In the genomic region with DNA sequence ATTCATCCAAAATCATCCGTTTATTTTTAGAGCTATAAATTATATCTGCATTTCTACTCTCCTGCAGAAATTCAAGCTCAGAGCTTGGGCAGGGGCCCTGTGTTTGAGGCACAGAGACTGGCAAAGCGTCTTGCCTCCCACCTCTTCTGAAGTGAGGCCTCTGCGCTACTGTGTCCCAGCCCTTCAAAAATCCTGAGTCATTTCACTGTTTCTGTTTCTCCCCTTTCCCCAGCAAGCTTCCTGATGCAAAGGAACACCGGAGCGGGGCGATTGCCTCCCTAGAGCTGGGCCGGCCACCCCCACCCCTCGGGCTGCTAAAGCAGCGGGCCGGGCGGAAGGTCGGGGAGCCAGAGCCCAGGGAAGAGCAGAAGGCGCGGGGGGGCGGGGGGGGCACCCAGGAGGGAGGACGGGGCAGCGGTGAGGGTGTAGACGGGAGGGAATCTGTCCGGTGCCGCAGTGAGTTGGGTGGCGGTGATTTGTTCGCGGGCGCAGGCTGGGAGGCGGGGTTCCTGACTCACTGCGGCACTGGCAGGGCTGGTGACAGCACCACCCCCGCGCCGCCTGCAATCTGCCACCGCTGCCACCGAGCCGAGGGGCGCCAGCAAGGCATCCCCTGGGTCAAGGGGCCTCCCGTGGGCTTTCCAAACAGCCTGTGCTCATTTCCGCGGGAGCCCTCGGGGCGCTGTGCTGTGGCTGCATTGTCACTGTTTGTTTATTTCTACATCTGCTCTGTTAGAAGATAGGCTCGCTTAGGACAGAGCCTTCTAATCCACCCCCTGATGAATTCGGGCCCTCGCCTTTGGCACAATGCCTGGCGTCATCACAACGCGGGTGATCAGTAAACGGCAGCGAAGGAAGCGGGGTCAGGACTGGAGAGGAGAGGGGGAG, we compare ENCODE assay signal across 1 cellular context.
TF ChIP-seq lines count a peak whose summit lies in the region.

No MANE protein-coding gene starts in this region.

TF ChIP-seq in HEK293, 187 proteins besides CTCF, POLR2A, EP300 and RAD21 (continued from another document and continues in another):
- TF ChIP-seq, protein P1, sequence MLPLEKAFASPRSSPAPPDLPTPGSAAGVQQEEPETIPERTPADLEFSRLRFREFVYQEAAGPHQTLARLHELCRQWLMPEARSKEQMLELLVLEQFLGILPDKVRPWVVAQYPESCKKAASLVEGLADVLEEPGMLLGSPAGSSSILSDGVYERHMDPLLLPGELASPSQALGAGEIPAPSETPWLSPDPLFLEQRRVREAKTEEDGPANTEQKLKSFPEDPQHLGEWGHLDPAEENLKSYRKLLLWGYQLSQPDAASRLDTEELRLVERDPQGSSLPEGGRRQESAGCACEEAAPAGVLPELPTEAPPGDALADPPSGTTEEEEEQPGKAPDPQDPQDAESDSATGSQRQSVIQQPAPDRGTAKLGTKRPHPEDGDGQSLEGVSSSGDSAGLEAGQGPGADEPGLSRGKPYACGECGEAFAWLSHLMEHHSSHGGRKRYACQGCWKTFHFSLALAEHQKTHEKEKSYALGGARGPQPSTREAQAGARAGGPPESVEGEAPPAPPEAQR (tag by site-specific recombination; IDR thresholded peaks at IDR 0.05): no peak
- TF ChIP-seq, protein P2, sequence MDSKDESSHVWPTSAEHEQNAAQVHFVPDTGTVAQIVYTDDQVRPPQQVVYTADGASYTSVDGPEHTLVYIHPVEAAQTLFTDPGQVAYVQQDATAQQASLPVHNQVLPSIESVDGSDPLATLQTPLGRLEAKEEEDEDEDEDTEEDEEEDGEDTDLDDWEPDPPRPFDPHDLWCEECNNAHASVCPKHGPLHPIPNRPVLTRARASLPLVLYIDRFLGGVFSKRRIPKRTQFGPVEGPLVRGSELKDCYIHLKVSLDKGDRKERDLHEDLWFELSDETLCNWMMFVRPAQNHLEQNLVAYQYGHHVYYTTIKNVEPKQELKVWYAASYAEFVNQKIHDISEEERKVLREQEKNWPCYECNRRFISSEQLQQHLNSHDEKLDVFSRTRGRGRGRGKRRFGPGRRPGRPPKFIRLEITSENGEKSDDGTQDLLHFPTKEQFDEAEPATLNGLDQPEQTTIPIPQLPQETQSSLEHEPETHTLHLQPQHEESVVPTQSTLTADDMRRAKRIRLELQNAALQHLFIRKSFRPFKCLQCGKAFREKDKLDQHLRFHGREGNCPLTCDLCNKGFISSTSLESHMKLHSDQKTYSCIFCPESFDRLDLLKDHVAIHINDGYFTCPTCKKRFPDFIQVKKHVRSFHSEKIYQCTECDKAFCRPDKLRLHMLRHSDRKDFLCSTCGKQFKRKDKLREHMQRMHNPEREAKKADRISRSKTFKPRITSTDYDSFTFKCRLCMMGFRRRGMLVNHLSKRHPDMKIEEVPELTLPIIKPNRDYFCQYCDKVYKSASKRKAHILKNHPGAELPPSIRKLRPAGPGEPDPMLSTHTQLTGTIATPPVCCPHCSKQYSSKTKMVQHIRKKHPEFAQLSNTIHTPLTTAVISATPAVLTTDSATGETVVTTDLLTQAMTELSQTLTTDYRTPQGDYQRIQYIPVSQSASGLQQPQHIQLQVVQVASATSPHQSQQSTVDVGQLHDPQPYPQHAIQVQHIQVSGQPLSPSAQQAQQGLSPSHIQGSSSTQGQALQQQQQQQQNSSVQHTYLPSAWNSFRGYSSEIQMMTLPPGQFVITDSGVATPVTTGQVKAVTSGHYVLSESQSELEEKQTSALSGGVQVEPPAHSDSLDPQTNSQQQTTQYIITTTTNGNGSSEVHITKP (tag by site-specific recombination; IDR thresholded peaks at IDR 0.05): peak; percentile 92
- no peak for TF ChIP-seq ZNF423 (tag by site-specific recombination; IDR thresholded peaks at IDR 0.05)
- TF ChIP-seq ZNF670 (tag by site-specific recombination; IDR thresholded peaks at IDR 0.05; ENCODE audit: low read depth): no peak
- TF ChIP-seq, protein P3, sequence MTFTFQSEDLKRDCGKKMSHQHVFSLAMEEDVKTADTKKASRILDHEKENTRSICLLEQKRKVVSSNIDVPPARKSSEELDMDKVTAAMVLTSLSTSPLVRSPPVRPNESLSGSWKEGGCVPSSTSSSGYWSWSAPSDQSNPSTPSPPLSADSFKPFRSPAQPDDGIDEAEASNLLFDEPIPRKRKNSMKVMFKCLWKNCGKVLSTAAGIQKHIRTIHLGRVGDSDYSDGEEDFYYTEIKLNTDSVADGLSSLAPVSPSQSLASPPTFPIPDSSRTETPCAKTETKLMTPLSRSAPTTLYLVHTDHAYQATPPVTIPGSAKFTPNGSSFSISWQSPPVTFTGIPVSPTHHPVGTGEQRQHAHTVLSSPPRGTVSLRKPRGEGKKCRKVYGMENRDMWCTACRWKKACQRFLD (tag by site-specific recombination; IDR thresholded peaks at IDR 0.05): no peak
- no peak for TF ChIP-seq ZNF37A (tag by site-specific recombination; IDR thresholded peaks at IDR 0.05)
- TF ChIP-seq ZBTB20 (tag by site-specific recombination; IDR thresholded peaks at IDR 0.05): peak; percentile 50; the same call in 1 of the 2 replicates
- TF ChIP-seq GLI2 (tag by site-specific recombination; IDR thresholded peaks at IDR 0.05; ENCODE audit: borderline replicate concordance, low read depth): no peak
- TF ChIP-seq, protein P4, sequence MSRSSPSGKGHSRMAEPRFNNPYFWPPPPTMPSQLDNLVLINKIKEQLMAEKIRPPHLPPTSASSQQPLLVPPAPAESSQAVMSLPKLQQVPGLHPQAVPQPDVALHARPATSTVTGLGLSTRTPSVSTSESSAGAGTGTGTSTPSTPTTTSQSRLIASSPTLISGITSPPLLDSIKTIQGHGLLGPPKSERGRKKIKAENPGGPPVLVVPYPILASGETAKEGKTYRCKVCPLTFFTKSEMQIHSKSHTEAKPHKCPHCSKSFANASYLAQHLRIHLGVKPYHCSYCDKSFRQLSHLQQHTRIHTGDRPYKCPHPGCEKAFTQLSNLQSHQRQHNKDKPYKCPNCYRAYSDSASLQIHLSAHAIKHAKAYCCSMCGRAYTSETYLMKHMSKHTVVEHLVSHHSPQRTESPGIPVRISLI (tag by site-specific recombination; IDR thresholded peaks at IDR 0.05): no peak
- no peak for TF ChIP-seq IKZF3 (tag by site-specific recombination; IDR thresholded peaks at IDR 0.05)
- no peak for TF ChIP-seq ZNF266 (tag by site-specific recombination; IDR thresholded peaks at IDR 0.05; ENCODE audit: low read depth)
- no peak for TF ChIP-seq ZNF529 (tag by site-specific recombination; IDR thresholded peaks at IDR 0.05; ENCODE audit: insufficient replicate concordance)
- TF ChIP-seq ZNF548 (tag by site-specific recombination; IDR thresholded peaks at IDR 0.05): no peak
- no peak for TF ChIP-seq REPIN1 (tag by site-specific recombination; IDR thresholded peaks at IDR 0.05; ENCODE audit: low read depth)
- TF ChIP-seq ZEB2 (tag by site-specific recombination; IDR thresholded peaks at IDR 0.05): 0 out of 2 replicates have a peak, but pooled peaks have one; percentile 26
- TF ChIP-seq ZNF335 (tag by site-specific recombination; conservative IDR thresholded peaks at IDR 0.05): peak; percentile 87
- no peak for TF ChIP-seq ZNF394 (tag by site-specific recombination; IDR thresholded peaks at IDR 0.05; ENCODE audit: borderline replicate concordance)
- TF ChIP-seq SCRT1 (tag by site-specific recombination; IDR thresholded peaks at IDR 0.05; ENCODE audit: borderline replicate concordance): no peak
- no peak for TF ChIP-seq MYNN (tag by site-specific recombination; IDR thresholded peaks at IDR 0.05; ENCODE audit: borderline replicate concordance)
- peak; percentile 58 for TF ChIP-seq SP2 (tag by site-specific recombination; IDR thresholded peaks at IDR 0.05)
- TF ChIP-seq ZNF791 (tag by site-specific recombination; IDR thresholded peaks at IDR 0.05): no peak
- TF ChIP-seq ZNF239 (tag by site-specific recombination; IDR thresholded peaks at IDR 0.05): no peak
- TF ChIP-seq ZNF10 (tag by site-specific recombination; IDR thresholded peaks at IDR 0.05): peak; percentile 87
- no peak for TF ChIP-seq GLI4 (tag by site-specific recombination; IDR thresholded peaks at IDR 0.05)
- no peak for TF ChIP-seq ZNF660 (tag by site-specific recombination; IDR thresholded peaks at IDR 0.05)
- TF ChIP-seq, protein P5, sequence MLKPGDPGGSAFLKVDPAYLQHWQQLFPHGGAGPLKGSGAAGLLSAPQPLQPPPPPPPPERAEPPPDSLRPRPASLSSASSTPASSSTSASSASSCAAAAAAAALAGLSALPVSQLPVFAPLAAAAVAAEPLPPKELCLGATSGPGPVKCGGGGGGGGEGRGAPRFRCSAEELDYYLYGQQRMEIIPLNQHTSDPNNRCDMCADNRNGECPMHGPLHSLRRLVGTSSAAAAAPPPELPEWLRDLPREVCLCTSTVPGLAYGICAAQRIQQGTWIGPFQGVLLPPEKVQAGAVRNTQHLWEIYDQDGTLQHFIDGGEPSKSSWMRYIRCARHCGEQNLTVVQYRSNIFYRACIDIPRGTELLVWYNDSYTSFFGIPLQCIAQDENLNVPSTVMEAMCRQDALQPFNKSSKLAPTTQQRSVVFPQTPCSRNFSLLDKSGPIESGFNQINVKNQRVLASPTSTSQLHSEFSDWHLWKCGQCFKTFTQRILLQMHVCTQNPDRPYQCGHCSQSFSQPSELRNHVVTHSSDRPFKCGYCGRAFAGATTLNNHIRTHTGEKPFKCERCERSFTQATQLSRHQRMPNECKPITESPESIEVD (tag by site-specific recombination; IDR thresholded peaks at IDR 0.05): no peak
- no peak for TF ChIP-seq ZNF664 (tag by site-specific recombination; IDR thresholded peaks at IDR 0.05)
- TF ChIP-seq HOXC10 (CRISPR knock-in tag; IDR thresholded peaks at IDR 0.05): no peak
- peak; percentile 88 for TF ChIP-seq GLIS1 (tag by site-specific recombination; IDR thresholded peaks at IDR 0.05)
- TF ChIP-seq ZNF157 (tag by site-specific recombination; IDR thresholded peaks at IDR 0.05): no peak
- TF ChIP-seq ZNF175 (tag by site-specific recombination; IDR thresholded peaks at IDR 0.05): no peak
- no peak for TF ChIP-seq TCF7L2 (IDR thresholded peaks at IDR 0.05; ENCODE audit: borderline replicate concordance, low read depth, low read length)
- TF ChIP-seq, protein P6, sequence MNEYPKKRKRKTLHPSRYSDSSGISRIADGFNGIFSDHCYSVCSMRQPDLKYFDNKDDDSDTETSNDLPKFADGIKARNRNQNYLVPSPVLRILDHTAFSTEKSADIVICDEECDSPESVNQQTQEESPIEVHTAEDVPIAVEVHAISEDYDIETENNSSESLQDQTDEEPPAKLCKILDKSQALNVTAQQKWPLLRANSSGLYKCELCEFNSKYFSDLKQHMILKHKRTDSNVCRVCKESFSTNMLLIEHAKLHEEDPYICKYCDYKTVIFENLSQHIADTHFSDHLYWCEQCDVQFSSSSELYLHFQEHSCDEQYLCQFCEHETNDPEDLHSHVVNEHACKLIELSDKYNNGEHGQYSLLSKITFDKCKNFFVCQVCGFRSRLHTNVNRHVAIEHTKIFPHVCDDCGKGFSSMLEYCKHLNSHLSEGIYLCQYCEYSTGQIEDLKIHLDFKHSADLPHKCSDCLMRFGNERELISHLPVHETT (tag by site-specific recombination; IDR thresholded peaks at IDR 0.05): no peak
- TF ChIP-seq ZNF416 (tag by site-specific recombination; IDR thresholded peaks at IDR 0.05): no peak
- no peak for TF ChIP-seq ZNF514 (tag by site-specific recombination; IDR thresholded peaks at IDR 0.05)
- no peak for TF ChIP-seq HOXD13 (CRISPR knock-in tag; IDR thresholded peaks at IDR 0.05; ENCODE audit: borderline replicate concordance)
- no peak for TF ChIP-seq YY2 (tag by site-specific recombination; IDR thresholded peaks at IDR 0.05)
- TF ChIP-seq, protein P7, sequence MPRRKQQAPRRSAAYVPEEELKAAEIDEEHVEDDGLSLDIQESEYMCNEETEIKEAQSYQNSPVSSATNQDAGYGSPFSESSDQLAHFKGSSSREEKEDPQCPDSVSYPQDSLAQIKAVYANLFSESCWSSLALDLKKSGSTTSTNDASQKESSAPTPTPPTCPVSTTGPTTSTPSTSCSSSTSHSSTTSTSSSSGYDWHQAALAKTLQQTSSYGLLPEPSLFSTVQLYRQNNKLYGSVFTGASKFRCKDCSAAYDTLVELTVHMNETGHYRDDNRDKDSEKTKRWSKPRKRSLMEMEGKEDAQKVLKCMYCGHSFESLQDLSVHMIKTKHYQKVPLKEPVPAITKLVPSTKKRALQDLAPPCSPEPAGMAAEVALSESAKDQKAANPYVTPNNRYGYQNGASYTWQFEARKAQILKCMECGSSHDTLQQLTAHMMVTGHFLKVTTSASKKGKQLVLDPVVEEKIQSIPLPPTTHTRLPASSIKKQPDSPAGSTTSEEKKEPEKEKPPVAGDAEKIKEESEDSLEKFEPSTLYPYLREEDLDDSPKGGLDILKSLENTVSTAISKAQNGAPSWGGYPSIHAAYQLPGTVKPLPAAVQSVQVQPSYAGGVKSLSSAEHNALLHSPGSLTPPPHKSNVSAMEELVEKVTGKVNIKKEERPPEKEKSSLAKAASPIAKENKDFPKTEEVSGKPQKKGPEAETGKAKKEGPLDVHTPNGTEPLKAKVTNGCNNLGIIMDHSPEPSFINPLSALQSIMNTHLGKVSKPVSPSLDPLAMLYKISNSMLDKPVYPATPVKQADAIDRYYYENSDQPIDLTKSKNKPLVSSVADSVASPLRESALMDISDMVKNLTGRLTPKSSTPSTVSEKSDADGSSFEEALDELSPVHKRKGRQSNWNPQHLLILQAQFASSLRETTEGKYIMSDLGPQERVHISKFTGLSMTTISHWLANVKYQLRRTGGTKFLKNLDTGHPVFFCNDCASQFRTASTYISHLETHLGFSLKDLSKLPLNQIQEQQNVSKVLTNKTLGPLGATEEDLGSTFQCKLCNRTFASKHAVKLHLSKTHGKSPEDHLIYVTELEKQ (tag by site-specific recombination; IDR thresholded peaks at IDR 0.05; ENCODE audit: borderline replicate concordance): no peak
- no peak for TF ChIP-seq ZNF223 (tag by site-specific recombination; IDR thresholded peaks at IDR 0.05)
- no peak for TF ChIP-seq ZNF324 (tag by site-specific recombination; IDR thresholded peaks at IDR 0.05)
- TF ChIP-seq ZNF677 (tag by site-specific recombination; IDR thresholded peaks at IDR 0.05): no peak
- no peak for TF ChIP-seq MZF1 (tag by site-specific recombination; IDR thresholded peaks at IDR 0.05; ENCODE audit: borderline replicate concordance)
- TF ChIP-seq ZNF184 (tag by site-specific recombination; IDR thresholded peaks at IDR 0.05): no peak
- TF ChIP-seq, protein P8, sequence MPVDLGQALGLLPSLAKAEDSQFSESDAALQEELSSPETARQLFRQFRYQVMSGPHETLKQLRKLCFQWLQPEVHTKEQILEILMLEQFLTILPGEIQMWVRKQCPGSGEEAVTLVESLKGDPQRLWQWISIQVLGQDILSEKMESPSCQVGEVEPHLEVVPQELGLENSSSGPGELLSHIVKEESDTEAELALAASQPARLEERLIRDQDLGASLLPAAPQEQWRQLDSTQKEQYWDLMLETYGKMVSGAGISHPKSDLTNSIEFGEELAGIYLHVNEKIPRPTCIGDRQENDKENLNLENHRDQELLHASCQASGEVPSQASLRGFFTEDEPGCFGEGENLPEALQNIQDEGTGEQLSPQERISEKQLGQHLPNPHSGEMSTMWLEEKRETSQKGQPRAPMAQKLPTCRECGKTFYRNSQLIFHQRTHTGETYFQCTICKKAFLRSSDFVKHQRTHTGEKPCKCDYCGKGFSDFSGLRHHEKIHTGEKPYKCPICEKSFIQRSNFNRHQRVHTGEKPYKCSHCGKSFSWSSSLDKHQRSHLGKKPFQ (tag by site-specific recombination; IDR thresholded peaks at IDR 0.05): no peak
- TF ChIP-seq, protein P9, sequence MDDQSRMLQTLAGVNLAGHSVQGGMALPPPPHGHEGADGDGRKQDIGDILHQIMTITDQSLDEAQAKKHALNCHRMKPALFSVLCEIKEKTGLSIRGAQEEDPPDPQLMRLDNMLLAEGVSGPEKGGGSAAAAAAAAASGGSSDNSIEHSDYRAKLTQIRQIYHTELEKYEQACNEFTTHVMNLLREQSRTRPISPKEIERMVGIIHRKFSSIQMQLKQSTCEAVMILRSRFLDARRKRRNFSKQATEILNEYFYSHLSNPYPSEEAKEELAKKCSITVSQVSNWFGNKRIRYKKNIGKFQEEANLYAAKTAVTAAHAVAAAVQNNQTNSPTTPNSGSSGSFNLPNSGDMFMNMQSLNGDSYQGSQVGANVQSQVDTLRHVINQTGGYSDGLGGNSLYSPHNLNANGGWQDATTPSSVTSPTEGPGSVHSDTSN (CRISPR knock-in tag; IDR thresholded peaks at IDR 0.05): no peak
